8 cellular contexts compared by ENCODE assay signal in genomic region chr6:32255212-32256153, GRCh38. TPM values are rescaled to one million over a fixed set of nuclear protein-coding genes. Genes with fewer than 3 reads are reported as not detected.
DNase-seq lines count a peak whose midpoint lies in the region; ATAC-seq and TF ChIP-seq lines count a peak whose summit lies in the region.

No MANE protein-coding gene starts in this region.

- DNase-seq in COLO829 (ENCODE audit: low spot score) = peak; percentile 82
- peak; percentile 90 for DNase-seq in amniotic epithelial cell (ENCODE audit: low read depth)
- DNase-seq in left ventricle myocardium inferior = peak; percentile 60
- DNase-seq in prostate gland (ENCODE audit: low spot score) = peak; percentile 67
- no peak for DNase-seq in type B pancreatic cell (ENCODE audit: extremely low spot score, unreplicated experiment)

- H3K27me3 ChIP-seq in SU-DHL-6 (ENCODE audit: low read length) (no peaks in the 10 kb centered on the region), left ventricle myocardium inferior (ENCODE audit: low read depth) (peaks cover 29% of the 10 kb centered on the region), prostate gland (replicated peaks; ENCODE audit: insufficient read depth) (no peaks in the 10 kb centered on the region)

- H3K27ac Mint-ChIP-seq in type B pancreatic cell = peak overlapping the region; percentile 82

- H3F3A ChIP-seq in SU-DHL-6 (ENCODE audit: insufficient read depth) = peaks cover 11% of the 10 kb centered on the region; the same call in 1 of the 2 replicates

- H3K79me2 ChIP-seq in SU-DHL-6 (ENCODE audit: insufficient read depth, low read length) = peaks cover 22% of the 10 kb centered on the region

- H3K4me3 ChIP-seq in SU-DHL-6 (ENCODE audit: insufficient read depth, low read length, poor library complexity, severe bottlenecking) = peak overlapping the region; percentile 54
- H3K4me3 ChIP-seq in left ventricle myocardium inferior = peak overlapping the region; percentile 60
- H3K4me3 ChIP-seq in prostate gland = peak overlapping the region; percentile 27 to 29

- H3K9me2 ChIP-seq in SU-DHL-6 (replicated peaks; ENCODE audit: insufficient read depth, low read length) = no peaks in the 10 kb centered on the region

- TF ChIP-seq POLR2A in prostate gland (IDR thresholded peaks at IDR 0.05) = no peak

- TF ChIP-seq CTCF in SU-DHL-6 (IDR thresholded peaks at IDR 0.05; ENCODE audit: insufficient read depth, low read length, poor library complexity, severe bottlenecking) (peak; percentile 59), left ventricle myocardium inferior (IDR thresholded peaks at IDR 0.05; ENCODE audit: borderline replicate concordance) (peak; percentile 81), prostate gland (IDR thresholded peaks at IDR 0.05) (peak; percentile 39 to 63 (median 58)), type B pancreatic cell (conservative IDR thresholded peaks at IDR 0.05) (peak; percentile 83)

- peaks cover 4% of the 10 kb centered on the region for H3K4me1 Mint-ChIP-seq in type B pancreatic cell (ENCODE audit: unreplicated experiment)

- peak overlapping the region; percentile 96 for H3K4me2 ChIP-seq in SU-DHL-6 (ENCODE audit: low read depth, low read length, poor library complexity, severe bottlenecking)

- H4K20me1 ChIP-seq in SU-DHL-6 (ENCODE audit: low read depth, low read length) = no peaks in the 10 kb centered on the region

- H2AFZ ChIP-seq in SU-DHL-6 (ENCODE audit: low read depth, low read length, severe bottlenecking) = peak overlapping the region; percentile 96

- no peaks in the 10 kb centered on the region for H3K9me3 ChIP-seq in SU-DHL-6 (ENCODE audit: insufficient read depth, low read length)
- H3K9me3 ChIP-seq in left ventricle myocardium inferior (replicated peaks) = peaks cover 10% of the 10 kb centered on the region
- H3K9me3 ChIP-seq in prostate gland = no peaks in the 10 kb centered on the region

- ATAC-seq in HG02610 (IDR thresholded peaks at IDR 0.05; ENCODE audit: unreplicated experiment) (peak; percentile 74), HG03280 (IDR thresholded peaks at IDR 0.05; ENCODE audit: unreplicated experiment) (no peak)

- intact Hi-C loops in left ventricle myocardium inferior (cut with micrococcal nuclease) = no loop called here
- intact Hi-C loops in prostate gland (cut with DNase I) = loop anchor here (10.0 kb wide), 1 partner anchor 449 kb away; no protein-coding TSS in a partner anchor

- peak overlapping the region; percentile 87 for H3K4me3 Mint-ChIP-seq in type B pancreatic cell

- H3K9me3 Mint-ChIP-seq in type B pancreatic cell = peaks cover 7% of the 10 kb centered on the region

- H3K36me3 Mint-ChIP-seq in type B pancreatic cell = no peaks in the 10 kb centered on the region

- H3K4me1 ChIP-seq in left ventricle myocardium inferior = peaks cover 16% of the 10 kb centered on the region
- no peaks in the 10 kb centered on the region for H3K4me1 ChIP-seq in prostate gland (replicated peaks)

- peak overlapping the region; percentile 64 for H3K9ac ChIP-seq in SU-DHL-6 (ENCODE audit: low read length)

- H3K36me3 ChIP-seq in SU-DHL-6 (ENCODE audit: low read length) = no peaks in the 10 kb centered on the region
- H3K36me3 ChIP-seq in left ventricle myocardium inferior = no peaks in the 10 kb centered on the region
- no peaks in the 10 kb centered on the region for H3K36me3 ChIP-seq in prostate gland

- WGBS in prostate gland = 8% methylated on average over 30 of the region's 30 CpGs

- peak overlapping the region; percentile 61 for H3K27ac ChIP-seq in SU-DHL-6 (ENCODE audit: low read depth, low read length)
- peak overlapping the region; percentile 88 for H3K27ac ChIP-seq in left ventricle myocardium inferior (replicated peaks)
- peak overlapping the region; percentile 71 for H3K27ac ChIP-seq in prostate gland

- H3K27me3 Mint-ChIP-seq in type B pancreatic cell = peaks cover 44% of the 10 kb centered on the region

RNA-seq across cellular contexts. Expression of gene NOTCH4, which starts 31.6 kb away (rescaled TPM):
- 23.0 TPM for total RNA-seq in left ventricle myocardium inferior
- 10 to 100 TPM; 14.6 to 18.2 TPM for total RNA-seq in prostate gland
- total RNA-seq in type B pancreatic cell (ENCODE audit: low replicate concordance) = 1.5 and 1.9 TPM in 2 replicates
